In the genomic region with DNA sequence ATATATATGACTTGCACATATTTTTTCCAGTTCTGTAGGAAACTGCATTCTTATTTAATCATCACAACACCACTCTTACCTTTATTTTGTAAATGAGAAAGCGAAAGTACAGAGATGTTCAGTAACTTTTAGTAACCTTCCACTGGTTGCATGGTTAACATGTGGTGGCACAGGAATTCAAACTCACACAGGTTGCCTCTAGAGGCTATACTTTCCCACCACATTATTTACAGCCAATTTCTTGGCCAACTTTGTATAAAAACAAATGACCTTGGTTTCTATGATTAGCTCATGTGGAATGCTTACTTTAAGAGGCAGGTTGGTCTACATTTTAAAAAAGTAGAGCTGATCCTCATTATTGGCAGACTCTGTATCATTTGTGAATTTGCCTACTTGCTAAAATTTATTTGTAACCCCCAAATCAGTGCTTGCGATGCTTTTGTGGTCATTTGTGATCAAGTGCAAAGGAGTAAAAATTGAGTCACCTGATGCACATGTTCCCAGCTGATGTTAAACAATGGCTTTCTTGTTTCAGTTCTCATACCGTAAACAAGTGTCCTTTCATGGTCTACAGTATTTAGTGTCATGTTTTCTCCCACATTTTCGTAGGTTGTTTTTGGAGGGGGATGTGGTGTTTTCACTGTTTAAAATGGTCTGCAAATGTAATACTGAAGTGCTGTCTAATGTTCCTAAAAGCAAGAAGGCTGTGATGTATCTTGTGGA, we compare ENCODE assay signal across 13 cellular contexts. TPM values are rescaled to one million over a fixed set of nuclear protein-coding genes. Genes with fewer than 3 reads are reported as not detected.
DNase-seq lines count a peak whose midpoint lies in the region; ATAC-seq lines count a peak whose summit lies in the region.
"Had no signal": no experiment of that assay in that cellular context is flagged by ENCODE, and none has a peak within 500 bp of the region (broad histone marks: within the 10 kb centered on the region; RNA-seq: fewer than 3 reads in every experiment).

No MANE protein-coding gene starts in this region.

- ATAC-seq in GM21786 (IDR thresholded peaks at IDR 0.05; ENCODE audit: unreplicated experiment) (peak; percentile 71), GM19467 (IDR thresholded peaks at IDR 0.05; ENCODE audit: unreplicated experiment) (no peak)
- ATAC-seq: left cardiac atrium had no signal

- DNase-seq in Caki2 (ENCODE audit: low read depth) (peak; percentile 4), SK-MEL-5 (ENCODE audit: low read depth, low spot score) (peak; percentile 96), iris pigment epithelial cell (ENCODE audit: low read depth) (peak; percentile 72), NCI-H2081 (lab: John Stamatoyannopoulos, UW) (no peak), GOT3 (lab: John Stamatoyannopoulos, UW) (no peak), NAMALWA (ENCODE audit: low spot score) (no peak)
- DNase-seq: activated CD4-positive, alpha-beta memory T cell treated with anti-CD3 and anti-CD28 coated beads, Interleukin-2, amount 10 ng/mL, durations not matched to agents 7 days and 5 days; DMS153; head of caudate nucleus; left cardiac atrium; thyroid gland had no signal

- in situ Hi-C loops in Caki2 (cut with HindIII; ENCODE audit: low pct_unique_long_range_greater_than_20kb, low sequenced_read_pairs) (no loop called here), SK-MEL-5 (cut with HindIII; ENCODE audit: low pct_unique_long_range_greater_than_20kb, low sequenced_read_pairs) (no loop called here)

RNA-seq across cellular contexts. Expression of a gene that starts 14.8 kb away (rescaled TPM):
- total RNA-seq in Caki2 (2014; rRNA removed; shearing (Covaris generic); ENCODE audit: low replicate concordance) = 13.4 and 14.3 TPM in 2 replicates
- 14.3 and 20.9 TPM in 2 replicates for total RNA-seq in SK-MEL-5 (2014; rRNA removed; shearing (Covaris generic))
- polyA plus RNA-seq in SK-MEL-5 (2015; cell fraction: cytosol; rRNA removed) = 13.1 and 16.0 TPM in 2 replicates
- 14.7 and 19.3 TPM in 2 replicates for polyA plus RNA-seq in SK-MEL-5 (2015; cell fraction: nucleus; rRNA removed)

RNA-seq across cellular contexts. Expression of a gene that starts 35.0 kb away (rescaled TPM):
- 11.0 and 39.8 TPM in 2 replicates for total RNA-seq in Caki2 (2014; rRNA removed; shearing (Covaris generic); ENCODE audit: low replicate concordance)
- 35.4 and 38.4 TPM in 2 replicates for total RNA-seq in SK-MEL-5 (2014; rRNA removed; shearing (Covaris generic))
- polyA plus RNA-seq in SK-MEL-5 (2015; cell fraction: cytosol; rRNA removed) = 24.8 and 28.8 TPM in 2 replicates
- 23.7 and 34.2 TPM in 2 replicates for polyA plus RNA-seq in SK-MEL-5 (2015; cell fraction: nucleus; rRNA removed)

Comparison
In these comparisons a context has a peak if more than half of its experiments do, and no peak if none do; other contexts are left out.
1. DNase-seq: peak in Caki2 (single experiment), SK-MEL-5 (single experiment) and iris pigment epithelial cell (single experiment); none in NCI-H2081 (0 of 2), GOT3 (single experiment) and NAMALWA (single experiment).